In the genomic region with DNA sequence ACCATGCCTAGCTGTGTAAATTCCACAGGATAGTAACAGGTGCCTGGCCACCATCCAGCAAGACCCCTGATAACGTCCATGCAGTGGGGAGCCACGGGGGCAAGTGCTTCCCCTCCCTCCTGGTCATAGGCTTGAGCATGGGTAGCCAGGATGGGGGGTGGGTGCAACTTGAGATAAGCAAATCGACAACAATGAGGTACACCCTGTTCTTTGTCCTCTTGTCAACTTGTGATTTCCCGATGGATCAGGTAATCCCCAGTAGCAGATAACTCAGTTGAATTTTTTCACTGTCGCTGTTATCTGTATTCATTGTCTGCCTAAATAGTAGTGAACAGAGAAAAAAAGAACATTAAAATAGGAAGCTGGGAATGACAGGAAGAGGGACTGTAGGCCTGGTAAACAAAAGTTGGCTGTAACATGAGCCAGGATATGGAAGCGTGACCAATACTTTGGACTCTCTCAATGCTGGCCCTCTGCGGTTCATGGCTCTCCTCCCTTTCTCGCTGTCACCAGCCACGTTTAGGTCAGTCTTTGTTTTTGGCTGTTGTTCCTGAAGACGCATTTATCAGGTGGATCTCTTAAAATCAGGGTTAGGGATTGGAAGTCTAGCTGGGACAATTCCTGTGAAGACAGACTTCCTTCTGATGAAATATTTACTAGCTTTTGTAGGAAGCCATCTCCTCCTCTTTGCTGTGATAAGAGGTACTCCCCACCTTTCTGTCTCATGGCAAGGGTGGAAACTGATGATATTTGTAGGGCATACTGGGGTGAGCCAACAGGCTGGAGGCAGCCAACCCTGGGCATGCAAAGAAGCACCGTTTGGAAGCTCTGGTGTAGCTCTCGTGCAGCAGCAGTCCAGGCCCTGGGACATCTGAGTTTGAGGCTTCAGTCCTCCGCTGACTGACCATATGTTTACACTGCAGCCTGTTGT, we compare ENCODE assay signal across 1 cellular context.
TF ChIP-seq lines count a peak whose summit lies in the region.

No MANE protein-coding gene starts in this region.

TF ChIP-seq in GM23338, 12 proteins besides CTCF, POLR2A, EP300 and RAD21 (continued from another document):
- TF ChIP-seq, protein P1, sequence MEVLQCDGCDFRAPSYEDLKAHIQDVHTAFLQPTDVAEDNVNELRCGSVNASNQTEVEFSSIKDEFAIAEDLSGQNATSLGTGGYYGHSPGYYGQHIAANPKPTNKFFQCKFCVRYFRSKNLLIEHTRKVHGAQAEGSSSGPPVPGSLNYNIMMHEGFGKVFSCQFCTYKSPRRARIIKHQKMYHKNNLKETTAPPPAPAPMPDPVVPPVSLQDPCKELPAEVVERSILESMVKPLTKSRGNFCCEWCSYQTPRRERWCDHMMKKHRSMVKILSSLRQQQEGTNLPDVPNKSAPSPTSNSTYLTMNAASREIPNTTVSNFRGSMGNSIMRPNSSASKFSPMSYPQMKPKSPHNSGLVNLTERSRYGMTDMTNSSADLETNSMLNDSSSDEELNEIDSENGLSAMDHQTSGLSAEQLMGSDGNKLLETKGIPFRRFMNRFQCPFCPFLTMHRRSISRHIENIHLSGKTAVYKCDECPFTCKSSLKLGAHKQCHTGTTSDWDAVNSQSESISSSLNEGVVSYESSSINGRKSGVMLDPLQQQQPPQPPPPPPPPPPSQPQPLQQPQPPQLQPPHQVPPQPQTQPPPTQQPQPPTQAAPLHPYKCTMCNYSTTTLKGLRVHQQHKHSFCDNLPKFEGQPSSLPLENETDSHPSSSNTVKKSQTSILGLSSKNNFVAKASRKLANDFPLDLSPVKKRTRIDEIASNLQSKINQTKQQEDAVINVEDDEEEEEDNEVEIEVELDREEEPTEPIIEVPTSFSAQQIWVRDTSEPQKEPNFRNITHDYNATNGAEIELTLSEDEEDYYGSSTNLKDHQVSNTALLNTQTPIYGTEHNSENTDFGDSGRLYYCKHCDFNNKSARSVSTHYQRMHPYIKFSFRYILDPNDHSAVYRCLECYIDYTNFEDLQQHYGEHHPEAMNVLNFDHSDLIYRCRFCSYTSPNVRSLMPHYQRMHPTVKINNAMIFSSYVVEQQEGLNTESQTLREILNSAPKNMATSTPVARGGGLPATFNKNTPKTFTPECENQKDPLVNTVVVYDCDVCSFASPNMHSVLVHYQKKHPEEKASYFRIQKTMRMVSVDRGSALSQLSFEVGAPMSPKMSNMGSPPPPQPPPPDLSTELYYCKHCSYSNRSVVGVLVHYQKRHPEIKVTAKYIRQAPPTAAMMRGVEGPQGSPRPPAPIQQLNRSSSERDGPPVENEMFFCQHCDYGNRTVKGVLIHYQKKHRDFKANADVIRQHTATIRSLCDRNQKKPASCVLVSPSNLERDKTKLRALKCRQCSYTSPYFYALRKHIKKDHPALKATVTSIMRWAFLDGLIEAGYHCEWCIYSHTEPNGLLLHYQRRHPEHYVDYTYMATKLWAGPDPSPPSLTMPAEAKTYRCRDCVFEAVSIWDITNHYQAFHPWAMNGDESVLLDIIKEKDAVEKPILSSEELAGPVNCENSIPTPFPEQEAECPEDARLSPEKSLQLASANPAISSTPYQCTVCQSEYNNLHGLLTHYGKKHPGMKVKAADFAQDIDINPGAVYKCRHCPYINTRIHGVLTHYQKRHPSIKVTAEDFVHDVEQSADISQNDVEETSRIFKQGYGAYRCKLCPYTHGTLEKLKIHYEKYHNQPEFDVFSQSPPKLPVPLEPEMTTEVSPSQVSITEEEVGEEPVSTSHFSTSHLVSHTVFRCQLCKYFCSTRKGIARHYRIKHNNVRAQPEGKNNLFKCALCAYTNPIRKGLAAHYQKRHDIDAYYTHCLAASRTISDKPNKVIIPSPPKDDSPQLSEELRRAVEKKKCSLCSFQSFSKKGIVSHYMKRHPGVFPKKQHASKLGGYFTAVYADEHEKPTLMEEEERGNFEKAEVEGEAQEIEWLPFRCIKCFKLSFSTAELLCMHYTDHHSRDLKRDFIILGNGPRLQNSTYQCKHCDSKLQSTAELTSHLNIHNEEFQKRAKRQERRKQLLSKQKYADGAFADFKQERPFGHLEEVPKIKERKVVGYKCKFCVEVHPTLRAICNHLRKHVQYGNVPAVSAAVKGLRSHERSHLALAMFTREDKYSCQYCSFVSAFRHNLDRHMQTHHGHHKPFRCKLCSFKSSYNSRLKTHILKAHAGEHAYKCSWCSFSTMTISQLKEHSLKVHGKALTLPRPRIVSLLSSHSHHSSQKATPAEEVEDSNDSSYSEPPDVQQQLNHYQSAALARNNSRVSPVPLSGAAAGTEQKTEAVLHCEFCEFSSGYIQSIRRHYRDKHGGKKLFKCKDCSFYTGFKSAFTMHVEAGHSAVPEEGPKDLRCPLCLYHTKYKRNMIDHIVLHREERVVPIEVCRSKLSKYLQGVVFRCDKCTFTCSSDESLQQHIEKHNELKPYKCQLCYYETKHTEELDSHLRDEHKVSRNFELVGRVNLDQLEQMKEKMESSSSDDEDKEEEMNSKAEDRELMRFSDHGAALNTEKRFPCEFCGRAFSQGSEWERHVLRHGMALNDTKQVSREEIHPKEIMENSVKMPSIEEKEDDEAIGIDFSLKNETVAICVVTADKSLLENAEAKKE (CRISPR knock-in tag; IDR thresholded peaks at IDR 0.05): no peak
